8 cellular contexts compared by ENCODE assay signal in genomic region chr7:158863611-158864506, GRCh38. TPM values are rescaled to one million over a fixed set of nuclear protein-coding genes. Genes with fewer than 3 reads are reported as not detected.
DNase-seq lines count a peak whose midpoint lies in the region; ATAC-seq and TF ChIP-seq lines count a peak whose summit lies in the region.

No MANE protein-coding gene starts in this region.

- H3K4me3 Mint-ChIP-seq in activated T-helper 2 cell treated with anti-CD3 and anti-CD28 coated beads, Interferon-gamma antibody, Interleukin-2, Interleukin-4, amounts not matched to agents 10 μg/mL and 5 μg/mL and 100 μg/mL, durations not matched to agents 14 hours and 24 hours and 36 hours (ENCODE audit: low read depth): peak overlapping the region; percentile 85
- H3K4me3 Mint-ChIP-seq in neural crest cell: peak overlapping the region; percentile 81

- no peaks in the 10 kb centered on the region for H3K27me3 Mint-ChIP-seq in activated T-helper 2 cell treated with anti-CD3 and anti-CD28 coated beads, Interferon-gamma antibody, Interleukin-2, Interleukin-4, amounts not matched to agents 10 μg/mL and 5 μg/mL and 100 μg/mL, durations not matched to agents 14 hours and 24 hours and 36 hours (ENCODE audit: low read depth)
- no peaks in the 10 kb centered on the region for H3K27me3 Mint-ChIP-seq in neural crest cell (ENCODE audit: low read depth)

- no peaks in the 10 kb centered on the region for H3K9me3 Mint-ChIP-seq in activated T-helper 2 cell treated with anti-CD3 and anti-CD28 coated beads, Interferon-gamma antibody, Interleukin-2, Interleukin-4, amounts not matched to agents 10 μg/mL and 5 μg/mL and 100 μg/mL, durations not matched to agents 14 hours and 24 hours and 36 hours
- H3K9me3 Mint-ChIP-seq in neural crest cell: no peaks in the 10 kb centered on the region

- peak; percentile 38 for ATAC-seq in HG02610 (IDR thresholded peaks at IDR 0.05; ENCODE audit: unreplicated experiment)

- CTCF ChIA-PET in GM10248 (lab: Yijun Ruan, JAX): interaction anchor here (0.6 to 2.3 kb wide), 10 partner anchors 8 to 173 kb away, joined by 3 to 12 read pairs (median 3); partner anchors contain the start of gene ESYT2

- POLR2A ChIA-PET in GM10248 (lab: Yijun Ruan, JAX): interaction anchor here (0.6 to 1.1 kb wide), 6 partner anchors 9 to 1170 kb away, joined by 3 to 10 read pairs (median 4); partner anchors contain the start of gene ESYT2

- peak; percentile 67 for DNase-seq in GM10248 (ENCODE audit: extremely low spot score)
- peak; percentile 44 for DNase-seq in NCI-H2227 treated with DMSO at 0.1 percent for 48 hours (lab: John Stamatoyannopoulos, UW)
- DNase-seq in activated T-helper 2 cell treated with anti-CD3 and anti-CD28 coated beads, Interferon-gamma antibody, Interleukin-2, Interleukin-4, amounts not matched to agents 10 μg/mL and 5 μg/mL and 100 μg/mL, durations not matched to agents 14 hours and 24 hours and 36 hours (ENCODE audit: low spot score): peak; percentile 33
- DNase-seq in fibroblast of villous mesenchyme (ENCODE audit: low read depth): peak; percentile 74
- no peak for DNase-seq in neural crest cell (ENCODE audit: low read depth, low spot score)
- DNase-seq in ureter (ENCODE audit: low spot score): peak; percentile 86
- DNase-seq in superior temporal gyrus (ENCODE audit: extremely low spot score): no peak

- TF ChIP-seq CTCF in GM10248 (IDR thresholded peaks at IDR 0.05; ENCODE audit: control extremely low read depth, extremely low read depth, low read depth, missing control alignments) (no peak), fibroblast of villous mesenchyme (IDR thresholded peaks at IDR 0.05; ENCODE audit: insufficient read depth, low read depth, low read length) (no peak), neural crest cell (conservative IDR thresholded peaks at IDR 0.05) (no peak)

- peak overlapping the region; percentile 90 for H3K27ac Mint-ChIP-seq in activated T-helper 2 cell treated with anti-CD3 and anti-CD28 coated beads, Interferon-gamma antibody, Interleukin-2, Interleukin-4, amounts not matched to agents 10 μg/mL and 5 μg/mL and 100 μg/mL, durations not matched to agents 14 hours and 24 hours and 36 hours
- H3K27ac Mint-ChIP-seq in neural crest cell (ENCODE audit: unreplicated experiment): no peak overlapping the region

- H3K36me3 Mint-ChIP-seq in activated T-helper 2 cell treated with anti-CD3 and anti-CD28 coated beads, Interferon-gamma antibody, Interleukin-2, Interleukin-4, amounts not matched to agents 10 μg/mL and 5 μg/mL and 100 μg/mL, durations not matched to agents 14 hours and 24 hours and 36 hours (ENCODE audit: low read depth): peaks cover 4% of the 10 kb centered on the region
- peaks cover 12% of the 10 kb centered on the region for H3K36me3 Mint-ChIP-seq in neural crest cell (ENCODE audit: low read depth)

- H3K4me1 Mint-ChIP-seq in activated T-helper 2 cell treated with anti-CD3 and anti-CD28 coated beads, Interferon-gamma antibody, Interleukin-2, Interleukin-4, amounts not matched to agents 10 μg/mL and 5 μg/mL and 100 μg/mL, durations not matched to agents 14 hours and 24 hours and 36 hours (ENCODE audit: low read depth): peaks cover 41% of the 10 kb centered on the region
- H3K4me1 Mint-ChIP-seq in neural crest cell: peaks cover 56% of the 10 kb centered on the region

- H3K4me3 ChIP-seq in fibroblast of villous mesenchyme (ENCODE audit: low read depth, low read length): peak overlapping the region; percentile 62

- intact Hi-C loops in activated T-helper 2 cell treated with anti-CD3 and anti-CD28 coated beads, Interferon-gamma antibody, Interleukin-2, Interleukin-4, amounts not matched to agents 10 μg/mL and 5 μg/mL and 100 μg/mL, durations not matched to agents 14 hours and 24 hours and 36 hours (cut with micrococcal nuclease): loop anchor here (1.0 kb wide), 2 partner anchors 8 to 34 kb away; partner anchors contain the start of gene DYNC2I1

RNA-seq across cellular contexts. Expression of gene DYNC2I1, which starts 7.5 kb away (rescaled TPM):
- 13.6 and 14.9 TPM in 2 replicates for total RNA-seq in activated T-helper 2 cell treated with anti-CD3 and anti-CD28 coated beads, Interferon-gamma antibody, Interleukin-2, Interleukin-4, amounts not matched to agents 10 μg/mL and 5 μg/mL and 100 μg/mL, durations not matched to agents 14 hours and 24 hours and 36 hours
- total RNA-seq in fibroblast of villous mesenchyme (3.5 and 4.2 TPM in 2 replicates), neural crest cell (27.3 and 27.8 TPM in 2 replicates), ureter (23.8 TPM)

RNA-seq across cellular contexts. Expression of gene ESYT2, which starts 34.5 kb away (rescaled TPM):
- total RNA-seq in activated T-helper 2 cell treated with anti-CD3 and anti-CD28 coated beads, Interferon-gamma antibody, Interleukin-2, Interleukin-4, amounts not matched to agents 10 μg/mL and 5 μg/mL and 100 μg/mL, durations not matched to agents 14 hours and 24 hours and 36 hours: 62.4 and 64.2 TPM in 2 replicates
- total RNA-seq in fibroblast of villous mesenchyme (66.7 and 75.1 TPM in 2 replicates), neural crest cell (21.1 and 23.3 TPM in 2 replicates), ureter (83.9 TPM)

Comparison
In these comparisons a context has a peak if more than half of its experiments do, and no peak if none do; other contexts are left out.
1. DNase-seq: peak in GM10248 (single experiment), NCI-H2227 treated with DMSO at 0.1 percent for 48 hours (single experiment), activated T-helper 2 cell treated with anti-CD3 and anti-CD28 coated beads, Interferon-gamma antibody, Interleukin-2, Interleukin-4, amounts not matched to agents 10 μg/mL and 5 μg/mL and 100 μg/mL, durations not matched to agents 14 hours and 24 hours and 36 hours (single experiment), fibroblast of villous mesenchyme (single experiment) and ureter (single experiment); none in neural crest cell (single experiment) and superior temporal gyrus (single experiment).